ENCODE assay signal across 1 cellular context in the genomic region with DNA sequence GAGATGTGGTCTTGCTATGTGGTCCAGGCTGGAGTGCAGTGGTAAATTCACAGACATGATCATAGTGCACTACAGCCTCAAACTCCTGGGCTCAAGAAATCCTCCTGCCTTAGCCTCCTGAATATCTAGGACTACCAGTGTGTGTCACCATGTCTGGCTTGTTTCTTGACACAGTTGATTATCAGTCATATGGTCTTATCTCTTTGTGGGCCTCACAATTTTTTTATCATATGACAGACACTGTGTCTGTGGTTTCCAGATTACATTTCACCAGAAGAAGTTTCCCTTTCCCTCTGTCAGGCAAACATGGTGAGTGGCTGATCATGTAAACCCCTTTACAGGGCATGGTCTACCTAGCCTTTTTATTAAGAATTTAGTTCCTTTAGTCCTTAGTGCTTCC.
TF ChIP-seq lines count a peak whose summit lies in the region.

No MANE protein-coding gene starts in this region.

TF ChIP-seq in K562, 482 proteins besides CTCF, POLR2A, EP300 and RAD21 (continued from another document and continues in another):
- no peak for TF ChIP-seq ZNF253 (CRISPR knock-in tag; conservative IDR thresholded peaks at IDR 0.05)
- 0 out of 2 replicates have a peak, but pooled peaks have one; percentile 18 for TF ChIP-seq MEF2D (tag; conservative IDR thresholded peaks at IDR 0.05; ENCODE audit: low read depth)
- TF ChIP-seq MIER1 (IDR thresholded peaks at IDR 0.05; ENCODE audit: low read depth) = no peak
- no peak for TF ChIP-seq CSDE1 (IDR thresholded peaks at IDR 0.05)
- no peak for TF ChIP-seq ZNF133 (CRISPR knock-in tag; IDR thresholded peaks at IDR 0.05)
- TF ChIP-seq RBM15 (IDR thresholded peaks at IDR 0.05; ENCODE audit: insufficient read depth, low read length) = no peak
- 0 out of 2 replicates have a peak, but pooled peaks have one; percentile 24 for TF ChIP-seq ADNP (tag; IDR thresholded peaks at IDR 0.05)
- TF ChIP-seq FOXJ2 (tag; IDR thresholded peaks at IDR 0.05) = 0 out of 2 replicates have a peak, but pooled peaks have one; percentile 34
- TF ChIP-seq SRSF3 (IDR thresholded peaks at IDR 0.05; ENCODE audit: insufficient read depth, low read length) = no peak
- TF ChIP-seq, protein P1, sequence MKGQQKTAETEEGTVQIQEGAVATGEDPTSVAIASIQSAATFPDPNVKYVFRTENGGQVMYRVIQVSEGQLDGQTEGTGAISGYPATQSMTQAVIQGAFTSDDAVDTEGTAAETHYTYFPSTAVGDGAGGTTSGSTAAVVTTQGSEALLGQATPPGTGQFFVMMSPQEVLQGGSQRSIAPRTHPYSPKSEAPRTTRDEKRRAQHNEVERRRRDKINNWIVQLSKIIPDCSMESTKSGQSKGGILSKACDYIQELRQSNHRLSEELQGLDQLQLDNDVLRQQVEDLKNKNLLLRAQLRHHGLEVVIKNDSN (CRISPR knock-in tag; IDR thresholded peaks at IDR 0.05) = no peak
- TF ChIP-seq NFATC3 (IDR thresholded peaks at IDR 0.05) = no peak
- TF ChIP-seq ZBTB7A (IDR thresholded peaks at IDR 0.05; ENCODE audit: borderline replicate concordance, control insufficient read depth, low read depth, low read length) = no peak
- TF ChIP-seq SAFB (IDR thresholded peaks at IDR 0.05; ENCODE audit: borderline replicate concordance, low read depth, low read length) = no peak
- TF ChIP-seq IRF2 (CRISPR knock-in tag; IDR thresholded peaks at IDR 0.05) = no peak
- no peak for TF ChIP-seq NRF1 (conservative IDR thresholded peaks at IDR 0.05 in 1 of 2, IDR thresholded peaks at IDR 0.05 in 1 of 2)
- TF ChIP-seq RBM17 (IDR thresholded peaks at IDR 0.05; ENCODE audit: borderline replicate concordance, low read depth, low read length) = no peak
- TF ChIP-seq NFYB (IDR thresholded peaks at IDR 0.05; ENCODE audit: extremely low read depth, insufficient read length) = no peak
- no peak for TF ChIP-seq ZFP1 (CRISPR knock-in tag; IDR thresholded peaks at IDR 0.05)
- TF ChIP-seq NR2C1 (IDR thresholded peaks at IDR 0.05) = no peak
- no peak for TF ChIP-seq NR2C1 (tag; IDR thresholded peaks at IDR 0.05)
- no peak for TF ChIP-seq ZFP30 (CRISPR knock-in tag; IDR thresholded peaks at IDR 0.05; ENCODE audit: borderline replicate concordance)
- TF ChIP-seq ZNF311 (CRISPR knock-in tag; IDR thresholded peaks at IDR 0.05) = no peak
- TF ChIP-seq NR4A1 (CRISPR knock-in tag; IDR thresholded peaks at IDR 0.05) = no peak
- TF ChIP-seq NR4A1 (tag; IDR thresholded peaks at IDR 0.05) = peak; percentile 46; the same call in 1 of the 2 replicates
- TF ChIP-seq, protein P2, sequence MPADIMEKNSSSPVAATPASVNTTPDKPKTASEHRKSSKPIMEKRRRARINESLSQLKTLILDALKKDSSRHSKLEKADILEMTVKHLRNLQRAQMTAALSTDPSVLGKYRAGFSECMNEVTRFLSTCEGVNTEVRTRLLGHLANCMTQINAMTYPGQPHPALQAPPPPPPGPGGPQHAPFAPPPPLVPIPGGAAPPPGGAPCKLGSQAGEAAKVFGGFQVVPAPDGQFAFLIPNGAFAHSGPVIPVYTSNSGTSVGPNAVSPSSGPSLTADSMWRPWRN (IDR thresholded peaks at IDR 0.05; ENCODE audit: low read depth) = peak; percentile 42; the same call in 1 of the 2 replicates
- no peak for TF ChIP-seq CBX2 (IDR thresholded peaks at IDR 0.05; ENCODE audit: insufficient read depth, low read length, poor library complexity, severe bottlenecking)
- no peak for TF ChIP-seq ZC3H8 (IDR thresholded peaks at IDR 0.05)
- TF ChIP-seq POLR2H (tag; IDR thresholded peaks at IDR 0.05; ENCODE audit: low read depth) = no peak
- TF ChIP-seq SMARCB1 (IDR thresholded peaks at IDR 0.05; ENCODE audit: insufficient read length, low read depth) = no peak
- TF ChIP-seq MAZ (CRISPR knock-in tag; conservative IDR thresholded peaks at IDR 0.05 in 1 of 2, IDR thresholded peaks at IDR 0.05 in 1 of 2) = peak in 1 of 2 experiments; percentile 76; a peak in 2 of 4 replicates
- TF ChIP-seq ZNF431 (CRISPR knock-in tag; IDR thresholded peaks at IDR 0.05) = no peak
- TF ChIP-seq PTRF (tag; IDR thresholded peaks at IDR 0.05) = no peak
- no peak for TF ChIP-seq RB1 (IDR thresholded peaks at IDR 0.05; ENCODE audit: low read depth)
- TF ChIP-seq, protein P3, sequence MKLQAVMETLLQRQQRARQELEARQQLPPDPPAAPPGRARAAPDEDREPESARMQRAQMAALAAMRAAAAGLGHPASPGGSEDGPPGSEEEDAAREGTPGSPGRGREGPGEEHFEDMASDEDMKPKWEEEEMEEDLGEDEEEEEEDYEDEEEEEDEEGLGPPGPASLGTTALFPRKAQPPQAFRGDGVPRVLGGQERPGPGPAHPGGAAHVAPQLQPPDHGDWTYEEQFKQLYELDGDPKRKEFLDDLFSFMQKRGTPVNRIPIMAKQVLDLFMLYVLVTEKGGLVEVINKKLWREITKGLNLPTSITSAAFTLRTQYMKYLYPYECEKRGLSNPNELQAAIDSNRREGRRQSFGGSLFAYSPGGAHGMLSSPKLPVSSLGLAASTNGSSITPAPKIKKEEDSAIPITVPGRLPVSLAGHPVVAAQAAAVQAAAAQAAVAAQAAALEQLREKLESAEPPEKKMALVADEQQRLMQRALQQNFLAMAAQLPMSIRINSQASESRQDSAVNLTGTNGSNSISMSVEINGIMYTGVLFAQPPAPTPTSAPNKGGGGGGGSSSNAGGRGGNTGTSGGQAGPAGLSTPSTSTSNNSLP (IDR thresholded peaks at IDR 0.05; ENCODE audit: borderline replicate concordance, low read depth, low read length) = no peak
- no peak for TF ChIP-seq CBX3 (IDR thresholded peaks at IDR 0.05; ENCODE audit: borderline replicate concordance in 1 of 2, low read length in 2 of 2)
- TF ChIP-seq MBD2 (IDR thresholded peaks at IDR 0.05; ENCODE audit: borderline replicate concordance, low read depth) = no peak
- no peak for TF ChIP-seq NR2F6 (CRISPR knock-in tag; IDR thresholded peaks at IDR 0.05)
- TF ChIP-seq, protein P4, sequence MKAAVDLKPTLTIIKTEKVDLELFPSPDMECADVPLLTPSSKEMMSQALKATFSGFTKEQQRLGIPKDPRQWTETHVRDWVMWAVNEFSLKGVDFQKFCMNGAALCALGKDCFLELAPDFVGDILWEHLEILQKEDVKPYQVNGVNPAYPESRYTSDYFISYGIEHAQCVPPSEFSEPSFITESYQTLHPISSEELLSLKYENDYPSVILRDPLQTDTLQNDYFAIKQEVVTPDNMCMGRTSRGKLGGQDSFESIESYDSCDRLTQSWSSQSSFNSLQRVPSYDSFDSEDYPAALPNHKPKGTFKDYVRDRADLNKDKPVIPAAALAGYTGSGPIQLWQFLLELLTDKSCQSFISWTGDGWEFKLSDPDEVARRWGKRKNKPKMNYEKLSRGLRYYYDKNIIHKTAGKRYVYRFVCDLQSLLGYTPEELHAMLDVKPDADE (conservative IDR thresholded peaks at IDR 0.05; ENCODE audit: control insufficient read depth, low read depth, low read length) = no peak
- no peak for TF ChIP-seq KLF1 (tag; IDR thresholded peaks at IDR 0.05)
- TF ChIP-seq ARID1B (IDR thresholded peaks at IDR 0.05) = peak; percentile 94
- TF ChIP-seq CEBPB (tag; IDR thresholded peaks at IDR 0.05) = no peak
- TF ChIP-seq, protein P5, sequence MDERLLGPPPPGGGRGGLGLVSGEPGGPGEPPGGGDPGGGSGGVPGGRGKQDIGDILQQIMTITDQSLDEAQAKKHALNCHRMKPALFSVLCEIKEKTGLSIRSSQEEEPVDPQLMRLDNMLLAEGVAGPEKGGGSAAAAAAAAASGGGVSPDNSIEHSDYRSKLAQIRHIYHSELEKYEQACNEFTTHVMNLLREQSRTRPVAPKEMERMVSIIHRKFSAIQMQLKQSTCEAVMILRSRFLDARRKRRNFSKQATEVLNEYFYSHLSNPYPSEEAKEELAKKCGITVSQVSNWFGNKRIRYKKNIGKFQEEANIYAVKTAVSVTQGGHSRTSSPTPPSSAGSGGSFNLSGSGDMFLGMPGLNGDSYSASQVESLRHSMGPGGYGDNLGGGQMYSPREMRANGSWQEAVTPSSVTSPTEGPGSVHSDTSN (CRISPR knock-in tag; IDR thresholded peaks at IDR 0.05; ENCODE audit: low read depth) = no peak
- TF ChIP-seq, protein P5 (tag; conservative IDR thresholded peaks at IDR 0.05; ENCODE audit: low read depth) = no peak
- no peak for TF ChIP-seq BACH1 (tag; IDR thresholded peaks at IDR 0.05)
- TF ChIP-seq, protein P6, sequence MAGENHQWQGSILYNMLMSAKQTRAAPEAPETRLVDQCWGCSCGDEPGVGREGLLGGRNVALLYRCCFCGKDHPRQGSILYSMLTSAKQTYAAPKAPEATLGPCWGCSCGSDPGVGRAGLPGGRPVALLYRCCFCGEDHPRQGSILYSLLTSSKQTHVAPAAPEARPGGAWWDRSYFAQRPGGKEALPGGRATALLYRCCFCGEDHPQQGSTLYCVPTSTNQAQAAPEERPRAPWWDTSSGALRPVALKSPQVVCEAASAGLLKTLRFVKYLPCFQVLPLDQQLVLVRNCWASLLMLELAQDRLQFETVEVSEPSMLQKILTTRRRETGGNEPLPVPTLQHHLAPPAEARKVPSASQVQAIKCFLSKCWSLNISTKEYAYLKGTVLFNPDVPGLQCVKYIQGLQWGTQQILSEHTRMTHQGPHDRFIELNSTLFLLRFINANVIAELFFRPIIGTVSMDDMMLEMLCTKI (IDR thresholded peaks at IDR 0.05; ENCODE audit: partially characterized antibody) = no peak
- peak; percentile 96 for TF ChIP-seq TAL1 (IDR thresholded peaks at IDR 0.05)
- TF ChIP-seq GATA2 (CRISPR knock-in tag; IDR thresholded peaks at IDR 0.05) = no peak; the same call in 1 of the 2 replicates
- TF ChIP-seq, protein P7, sequence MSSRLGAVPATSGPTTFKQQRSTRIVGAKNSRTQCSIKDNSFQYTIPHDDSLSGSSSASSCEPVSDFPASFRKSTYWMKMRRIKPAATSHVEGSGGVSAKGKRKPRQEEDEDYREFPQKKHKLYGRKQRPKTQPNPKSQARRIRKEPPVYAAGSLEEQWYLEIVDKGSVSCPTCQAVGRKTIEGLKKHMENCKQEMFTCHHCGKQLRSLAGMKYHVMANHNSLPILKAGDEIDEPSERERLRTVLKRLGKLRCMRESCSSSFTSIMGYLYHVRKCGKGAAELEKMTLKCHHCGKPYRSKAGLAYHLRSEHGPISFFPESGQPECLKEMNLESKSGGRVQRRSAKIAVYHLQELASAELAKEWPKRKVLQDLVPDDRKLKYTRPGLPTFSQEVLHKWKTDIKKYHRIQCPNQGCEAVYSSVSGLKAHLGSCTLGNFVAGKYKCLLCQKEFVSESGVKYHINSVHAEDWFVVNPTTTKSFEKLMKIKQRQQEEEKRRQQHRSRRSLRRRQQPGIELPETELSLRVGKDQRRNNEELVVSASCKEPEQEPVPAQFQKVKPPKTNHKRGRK (tag; IDR thresholded peaks at IDR 0.05) = no peak
- TF ChIP-seq ZKSCAN1 (IDR thresholded peaks at IDR 0.05; ENCODE audit: low read depth, low read length) = no peak
- no peak for TF ChIP-seq PHTF2 (CRISPR knock-in tag; IDR thresholded peaks at IDR 0.05)
- TF ChIP-seq, protein P8, sequence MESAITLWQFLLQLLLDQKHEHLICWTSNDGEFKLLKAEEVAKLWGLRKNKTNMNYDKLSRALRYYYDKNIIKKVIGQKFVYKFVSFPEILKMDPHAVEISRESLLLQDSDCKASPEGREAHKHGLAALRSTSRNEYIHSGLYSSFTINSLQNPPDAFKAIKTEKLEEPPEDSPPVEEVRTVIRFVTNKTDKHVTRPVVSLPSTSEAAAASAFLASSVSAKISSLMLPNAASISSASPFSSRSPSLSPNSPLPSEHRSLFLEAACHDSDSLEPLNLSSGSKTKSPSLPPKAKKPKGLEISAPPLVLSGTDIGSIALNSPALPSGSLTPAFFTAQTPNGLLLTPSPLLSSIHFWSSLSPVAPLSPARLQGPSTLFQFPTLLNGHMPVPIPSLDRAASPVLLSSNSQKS (CRISPR knock-in tag; IDR thresholded peaks at IDR 0.05) = no peak
- no peak for TF ChIP-seq ZNF57 (CRISPR knock-in tag; IDR thresholded peaks at IDR 0.05)
- TF ChIP-seq PRPF4 (IDR thresholded peaks at IDR 0.05; ENCODE audit: insufficient read depth, low read depth, low read length, poor library complexity, severe bottlenecking) = no peak
- TF ChIP-seq, protein P9, sequence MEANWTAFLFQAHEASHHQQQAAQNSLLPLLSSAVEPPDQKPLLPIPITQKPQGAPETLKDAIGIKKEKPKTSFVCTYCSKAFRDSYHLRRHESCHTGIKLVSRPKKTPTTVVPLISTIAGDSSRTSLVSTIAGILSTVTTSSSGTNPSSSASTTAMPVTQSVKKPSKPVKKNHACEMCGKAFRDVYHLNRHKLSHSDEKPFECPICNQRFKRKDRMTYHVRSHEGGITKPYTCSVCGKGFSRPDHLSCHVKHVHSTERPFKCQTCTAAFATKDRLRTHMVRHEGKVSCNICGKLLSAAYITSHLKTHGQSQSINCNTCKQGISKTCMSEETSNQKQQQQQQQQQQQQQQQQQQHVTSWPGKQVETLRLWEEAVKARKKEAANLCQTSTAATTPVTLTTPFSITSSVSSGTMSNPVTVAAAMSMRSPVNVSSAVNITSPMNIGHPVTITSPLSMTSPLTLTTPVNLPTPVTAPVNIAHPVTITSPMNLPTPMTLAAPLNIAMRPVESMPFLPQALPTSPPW (CRISPR knock-in tag; IDR thresholded peaks at IDR 0.05) = no peak
- no peak for TF ChIP-seq SETDB1 (IDR thresholded peaks at IDR 0.05; ENCODE audit: low read length)
- TF ChIP-seq, protein P10, sequence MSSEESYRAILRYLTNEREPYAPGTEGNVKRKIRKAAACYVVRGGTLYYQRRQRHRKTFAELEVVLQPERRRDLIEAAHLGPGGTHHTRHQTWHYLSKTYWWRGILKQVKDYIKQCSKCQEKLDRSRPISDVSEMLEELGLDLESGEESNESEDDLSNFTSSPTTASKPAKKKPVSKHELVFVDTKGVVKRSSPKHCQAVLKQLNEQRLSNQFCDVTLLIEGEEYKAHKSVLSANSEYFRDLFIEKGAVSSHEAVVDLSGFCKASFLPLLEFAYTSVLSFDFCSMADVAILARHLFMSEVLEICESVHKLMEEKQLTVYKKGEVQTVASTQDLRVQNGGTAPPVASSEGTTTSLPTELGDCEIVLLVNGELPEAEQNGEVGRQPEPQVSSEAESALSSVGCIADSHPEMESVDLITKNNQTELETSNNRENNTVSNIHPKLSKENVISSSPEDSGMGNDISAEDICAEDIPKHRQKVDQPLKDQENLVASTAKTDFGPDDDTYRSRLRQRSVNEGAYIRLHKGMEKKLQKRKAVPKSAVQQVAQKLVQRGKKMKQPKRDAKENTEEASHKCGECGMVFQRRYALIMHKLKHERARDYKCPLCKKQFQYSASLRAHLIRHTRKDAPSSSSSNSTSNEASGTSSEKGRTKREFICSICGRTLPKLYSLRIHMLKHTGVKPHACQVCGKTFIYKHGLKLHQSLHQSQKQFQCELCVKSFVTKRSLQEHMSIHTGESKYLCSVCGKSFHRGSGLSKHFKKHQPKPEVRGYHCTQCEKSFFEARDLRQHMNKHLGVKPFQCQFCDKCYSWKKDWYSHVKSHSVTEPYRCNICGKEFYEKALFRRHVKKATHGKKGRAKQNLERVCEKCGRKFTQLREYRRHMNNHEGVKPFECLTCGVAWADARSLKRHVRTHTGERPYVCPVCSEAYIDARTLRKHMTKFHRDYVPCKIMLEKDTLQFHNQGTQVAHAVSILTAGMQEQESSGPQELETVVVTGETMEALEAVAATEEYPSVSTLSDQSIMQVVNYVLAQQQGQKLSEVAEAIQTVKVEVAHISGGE (CRISPR knock-in tag; IDR thresholded peaks at IDR 0.05) = peak in 1 of 3 experiments; percentile 43; a peak in 1 of 6 replicates
